Comparison of ENCODE assay signal across 1 cellular context in genomic region chr3:99714575-99714974, GRCh38.
TF ChIP-seq lines count a peak whose summit lies in the region.

No MANE protein-coding gene starts in this region.

TF ChIP-seq in SK-N-SH, 30 proteins besides CTCF, POLR2A, EP300 and RAD21 (continued from another document):
- TF ChIP-seq, protein P1, sequence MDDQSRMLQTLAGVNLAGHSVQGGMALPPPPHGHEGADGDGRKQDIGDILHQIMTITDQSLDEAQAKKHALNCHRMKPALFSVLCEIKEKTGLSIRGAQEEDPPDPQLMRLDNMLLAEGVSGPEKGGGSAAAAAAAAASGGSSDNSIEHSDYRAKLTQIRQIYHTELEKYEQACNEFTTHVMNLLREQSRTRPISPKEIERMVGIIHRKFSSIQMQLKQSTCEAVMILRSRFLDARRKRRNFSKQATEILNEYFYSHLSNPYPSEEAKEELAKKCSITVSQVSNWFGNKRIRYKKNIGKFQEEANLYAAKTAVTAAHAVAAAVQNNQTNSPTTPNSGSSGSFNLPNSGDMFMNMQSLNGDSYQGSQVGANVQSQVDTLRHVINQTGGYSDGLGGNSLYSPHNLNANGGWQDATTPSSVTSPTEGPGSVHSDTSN (IDR thresholded peaks at IDR 0.05), result no peak
- no peak for TF ChIP-seq SMC3 (IDR thresholded peaks at IDR 0.05; ENCODE audit: low read depth, low read length)
- no peak for TF ChIP-seq GATA2 (CRISPR knock-in tag; IDR thresholded peaks at IDR 0.05)
